ENCODE assay signal across 8 cellular contexts in genomic region chr16:31032736-31033708, GRCh38. TPM values are rescaled to one million over a fixed set of nuclear protein-coding genes. Genes with fewer than 3 reads are reported as not detected.
DNase-seq lines count a peak whose midpoint lies in the region; ATAC-seq and TF ChIP-seq lines count a peak whose summit lies in the region.

TSS of gene STX4 (plus strand) at chr16:31033558. CDS start at chr16:31033806, 248 bp downstream.

- no peaks in the 10 kb centered on the region for H3K9me3 ChIP-seq in right lobe of liver

- H3K36me3 ChIP-seq in right lobe of liver, result peaks cover 3 to 20% (median 4%) of the 10 kb centered on the region in 4 donors

- DNase-seq in NCI-H82 (lab: John Stamatoyannopoulos, UW), result peak; percentile 94
- peak; percentile 99 for DNase-seq in activated CD4-positive, alpha-beta memory T cell treated with anti-CD3 and anti-CD28 coated beads for 36 hours
- peak; percentile 96 to 99 (median 98) for DNase-seq in dorsolateral prefrontal cortex
- peak; percentile 98 to 99 (median 99) for DNase-seq in right lobe of liver
- DNase-seq in stimulated activated CD4-positive, alpha-beta T cell treated with anti-CD3 and anti-CD28 coated beads, Interleukin-4, amount 100 ng/mL, for 4 hours, result peak; percentile 94 to 97

- CTCF ChIA-PET in activated CD4-positive, alpha-beta memory T cell treated with anti-CD3 and anti-CD28 coated beads for 36 hours (lab: Charles Lee), result interaction anchor here (1.0 to 1.6 kb wide), 3 partner anchors 48 to 110 kb away, joined by 3 to 7 read pairs (median 3); partner anchors contain the start of gene HSD3B7

- ATAC-seq in GM19397 (IDR thresholded peaks at IDR 0.05; ENCODE audit: unreplicated experiment), result peak; percentile 75
- ATAC-seq in HG03571 (IDR thresholded peaks at IDR 0.05; ENCODE audit: unreplicated experiment), result peak; percentile 65
- peak; percentile 91 to 92 (median 92) for ATAC-seq in right lobe of liver

- intact Hi-C loops in activated CD4-positive, alpha-beta memory T cell treated with anti-CD3 and anti-CD28 coated beads for 36 hours (cut with micrococcal nuclease), result loop anchor here (1.0 to 5.0 kb wide), 5 partner anchors 36 to 286 kb away; partner anchors contain the start of genes BCKDK, PHKG2, ZNF646 and ZNF668
- intact Hi-C loops in dorsolateral prefrontal cortex (cut with DNase I), result loop anchor here (1.0 to 5.0 kb wide), 4 partner anchors 40 to 424 kb away; partner anchors contain the start of genes ARMC5 (in 2 of the 2) and HSD3B7 (in 1 of the 2)
- intact Hi-C loops in right lobe of liver (cut with DNase I), result no loop called here

- peak within 1 kb of the TSS; percentile 95 for H3K4me3 Mint-ChIP-seq in activated CD4-positive, alpha-beta memory T cell treated with anti-CD3 and anti-CD28 coated beads for 36 hours

- H3K4me3 ChIP-seq in dorsolateral prefrontal cortex (peak within 1 kb of the TSS; percentile 55 to 100 (median 96)), right lobe of liver (peak within 1 kb of the TSS; percentile 73 to 95 (median 81))

- peaks cover 16% of the 10 kb centered on the region for H3K4me1 Mint-ChIP-seq in activated CD4-positive, alpha-beta memory T cell treated with anti-CD3 and anti-CD28 coated beads for 36 hours (ENCODE audit: low read depth)

- POLR2A ChIA-PET in activated CD4-positive, alpha-beta memory T cell treated with anti-CD3 and anti-CD28 coated beads for 36 hours (lab: Charles Lee), result interaction anchor here (1.0 kb wide), 1 partner anchor 41 kb away, joined by 5 read pairs; the partner anchor contains the start of genes ZNF646 and ZNF668

- H3K27ac ChIP-seq in C4-2B (peak within 1 kb of the TSS; percentile 83), dorsolateral prefrontal cortex (peak within 1 kb of the TSS; percentile 85 to 100 (median 99)), right lobe of liver (peak within 1 kb of the TSS; percentile 87 to 98 (median 97))

- H3K4me1 ChIP-seq in right lobe of liver, result peaks cover 0 to 11% (median 5%) of the 10 kb centered on the region in 4 donors

- no peaks in the 10 kb centered on the region for H3K9me3 Mint-ChIP-seq in activated CD4-positive, alpha-beta memory T cell treated with anti-CD3 and anti-CD28 coated beads for 36 hours

- no peaks in the 10 kb centered on the region for H3K27me3 Mint-ChIP-seq in activated CD4-positive, alpha-beta memory T cell treated with anti-CD3 and anti-CD28 coated beads for 36 hours

- 2% methylated on average over 28 of the region's 75 CpGs for WGBS in right lobe of liver (ENCODE audit: insufficient coverage, low coverage, low lambda C conversion rate, missing lambda C conversion rate)

- H3K27ac Mint-ChIP-seq in activated CD4-positive, alpha-beta memory T cell treated with anti-CD3 and anti-CD28 coated beads for 36 hours, result peak within 1 kb of the TSS; percentile 93

- TF ChIP-seq CTCF in C4-2B (conservative IDR thresholded peaks at IDR 0.05) (no peak), dorsolateral prefrontal cortex (IDR thresholded peaks at IDR 0.05 in 54 of 56, conservative IDR thresholded peaks at IDR 0.05 in 2 of 56; ENCODE audit: low read depth in 1 of 56, partially characterized antibody in 56 of 56) (peak in 20 of 56 donors; percentile 8 to 47 (median 20)), right lobe of liver (IDR thresholded peaks at IDR 0.05) (peak in 1 of 4 donors; percentile 19)

- H3K27me3 ChIP-seq in dorsolateral prefrontal cortex, result no peaks in the 10 kb centered on the region
- H3K27me3 ChIP-seq in right lobe of liver, result no peaks in the 10 kb centered on the region

- H3K36me3 Mint-ChIP-seq in activated CD4-positive, alpha-beta memory T cell treated with anti-CD3 and anti-CD28 coated beads for 36 hours, result peaks cover 9% of the 10 kb centered on the region

- TF ChIP-seq POLR2A in right lobe of liver (IDR thresholded peaks at IDR 0.05), result peak; percentile 33

RNA-seq across cellular contexts. Expression of gene STX4, which starts in this region (rescaled TPM):
- 10 to 100 TPM; 46.7 to 46.8 TPM for total RNA-seq in activated CD4-positive, alpha-beta memory T cell treated with anti-CD3 and anti-CD28 coated beads for 36 hours
- total RNA-seq in dorsolateral prefrontal cortex (100 to 1,000 TPM in 1 of 120 experiments, 10 to 100 TPM in 119; 37.7 to 113 (median 67.3) TPM), right lobe of liver (10 to 100 TPM; 18.8 to 52.8 (median 23.6) TPM)

Comparison
In these comparisons a context has a peak if more than half of its experiments do, and no peak if none do; other contexts are left out.
1. Peak in every context shown above with its lines: DNase-seq, ATAC-seq, H3K4me3 ChIP-seq and H3K27ac ChIP-seq.
2. intact Hi-C loops: an anchor here in activated CD4-positive, alpha-beta memory T cell treated with anti-CD3 and anti-CD28 coated beads for 36 hours (1.0 to 5.0 kb wide) and dorsolateral prefrontal cortex (1.0 to 5.0 kb wide); none called in right lobe of liver.